In the genomic region with DNA sequence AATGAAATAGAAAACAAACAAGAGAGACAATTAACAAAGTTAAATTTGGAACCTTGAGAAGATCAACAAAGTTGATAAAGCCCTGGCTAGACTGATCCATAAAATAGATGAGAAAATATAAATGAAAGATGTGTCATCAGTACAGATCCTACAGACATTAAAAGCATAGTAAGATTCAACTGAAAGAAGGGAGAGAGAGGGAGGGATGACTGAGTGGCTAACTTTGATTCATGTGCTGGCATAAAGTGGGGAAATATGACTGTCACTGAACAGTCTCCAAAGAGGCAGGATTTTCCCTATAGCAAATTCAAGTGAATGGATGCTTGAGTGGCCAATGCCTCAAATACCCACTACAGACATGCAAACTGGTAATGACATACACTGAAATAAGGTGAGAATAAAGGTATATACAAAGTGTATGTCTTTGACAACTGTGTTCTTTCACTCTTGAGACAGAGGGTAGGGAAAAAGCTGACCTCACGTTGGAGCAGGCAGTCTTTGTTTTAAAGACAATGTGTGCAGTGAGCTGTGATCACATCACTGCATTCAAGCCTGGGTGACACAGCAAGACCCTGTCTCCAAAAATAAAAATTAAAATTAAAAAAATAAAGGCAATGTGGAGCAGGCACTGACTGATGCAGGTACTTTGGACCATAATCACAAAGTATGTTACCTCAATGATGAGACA, we compare ENCODE assay signal across 31 cellular contexts.
"Had no signal": no experiment of that assay in that cellular context is flagged by ENCODE, and none has a peak within 500 bp of the region (broad histone marks: within the 10 kb centered on the region; RNA-seq: fewer than 3 reads in every experiment).

No MANE protein-coding gene starts in this region.

- H3K27me3 Mint-ChIP-seq: activated naive CD8-positive, alpha-beta T cell treated with anti-CD3 and anti-CD28 coated beads for 36 hours; stimulated activated memory B cell treated with anti-CD40 and anti-IgM and Interleukin-4, amounts not matched to agents 10 μg/mL and 1 μg/mL and 100 μg/mL, for 72 hours had no signal

- H3K4me1 Mint-ChIP-seq: nephron; stimulated activated memory B cell treated with anti-CD40 and anti-IgM and Interleukin-4, amounts not matched to agents 10 μg/mL and 1 μg/mL and 100 μg/mL, for 72 hours; WTC11 had no signal

- H3K27ac ChIP-seq: adrenal gland, body of pancreas, coronary artery, dorsolateral prefrontal cortex, pancreas, prostate gland, sigmoid colon, stomach, thyroid gland, upper lobe of right lung had no signal

- ATAC-seq: body of pancreas; left ventricle myocardium superior; pancreas; stimulated activated memory B cell treated with anti-CD40 and anti-IgM and Interleukin-4, amounts not matched to agents 10 μg/mL and 1 μg/mL and 100 μg/mL, for 72 hours; upper lobe of right lung; WTC11 had no signal

- H3K4me1 ChIP-seq: body of pancreas, pancreas, prostate gland had no signal

- DNase-seq: activated CD4-positive, alpha-beta T cell treated with anti-CD3 and anti-CD28 coated beads for 1 hour; activated effector memory CD4-positive, alpha-beta T cell treated with anti-CD3 and anti-CD28 coated beads, Interleukin-2, amount 50 U/mL, for 16 hours; activated naive CD4-positive, alpha-beta T cell treated with anti-CD3 and anti-CD28 coated beads for 36 hours; activated naive CD8-positive, alpha-beta T cell treated with anti-CD3 and anti-CD28 coated beads for 36 hours; activated T-cell treated with anti-CD3 and anti-CD28 coated beads, Interleukin-2, amount 50 U/mL, for 1 hour; adrenal gland; aorta; body of pancreas; dorsolateral prefrontal cortex; effector memory CD4-positive, alpha-beta T cell; left ventricle myocardium superior; mammary epithelial cell; pancreas; retina; sigmoid colon; small intestine; stimulated activated CD4-positive, alpha-beta T cell treated with anti-CD3 and anti-CD28 coated beads, Interleukin-1b, Interleukin-23, amount 100 ng/mL, for 48 hours; stimulated activated CD4-positive, alpha-beta T cell treated with anti-CD3 and anti-CD28 coated beads, Interleukin-4, amount 100 ng/mL, for 4 hours; stimulated activated CD8-positive, alpha-beta memory T cell treated with anti-CD3 and anti-CD28 coated beads, Interleukin-4, amount 100 ng/mL, for 48 hours; stomach; T-helper 2 cell; thyroid gland; upper lobe of right lung had no signal

- H3K9me3 ChIP-seq: body of pancreas, pancreas, prostate gland, thyroid gland, upper lobe of right lung had no signal

- H3K4me3 Mint-ChIP-seq: activated naive CD4-positive, alpha-beta T cell treated with anti-CD3 and anti-CD28 coated beads for 36 hours; activated naive CD8-positive, alpha-beta T cell treated with anti-CD3 and anti-CD28 coated beads for 36 hours; activated T-helper 1 cell treated with anti-CD3 and anti-CD28 coated beads, Interleukin-12 subunit alpha, Interleukin-12 subunit beta, Interleukin-2, Interleukin-4 antibody, amounts not matched to agents 30 ng/mL and 10 ng/mL and 1 ng/mL, durations not matched to agents 14 hours and 24 hours and 36 hours; nephron; stimulated activated memory B cell treated with anti-CD40 and anti-IgM and Interleukin-4, amounts not matched to agents 10 μg/mL and 1 μg/mL and 100 μg/mL, for 72 hours; WTC11 had no signal

- FAIRE-seq: frontal cortex, islet of Langerhans, pancreas, small intestine had no signal

- H3K27ac Mint-ChIP-seq: activated naive CD4-positive, alpha-beta T cell treated with anti-CD3 and anti-CD28 coated beads for 36 hours; activated naive CD8-positive, alpha-beta T cell treated with anti-CD3 and anti-CD28 coated beads for 36 hours; activated T-helper 1 cell treated with anti-CD3 and anti-CD28 coated beads, Interleukin-12 subunit alpha, Interleukin-12 subunit beta, Interleukin-2, Interleukin-4 antibody, amounts not matched to agents 30 ng/mL and 10 ng/mL and 1 ng/mL, durations not matched to agents 14 hours and 24 hours and 36 hours; nephron; stimulated activated memory B cell treated with anti-CD40 and anti-IgM and Interleukin-4, amounts not matched to agents 10 μg/mL and 1 μg/mL and 100 μg/mL, for 72 hours; WTC11 had no signal

- H3K36me3 ChIP-seq: adrenal gland, pancreas, prostate gland, sigmoid colon, stomach, thyroid gland, upper lobe of right lung had no signal

- H3K36me3 Mint-ChIP-seq: activated naive CD8-positive, alpha-beta T cell treated with anti-CD3 and anti-CD28 coated beads for 36 hours had no signal

- H3K4me3 ChIP-seq: adrenal gland, body of pancreas, coronary artery, dorsolateral prefrontal cortex, pancreas, prostate gland, sigmoid colon, stomach, thyroid gland, upper lobe of right lung had no signal

- H3K27me3 ChIP-seq: adrenal gland, body of pancreas, dorsolateral prefrontal cortex, pancreas, sigmoid colon, stomach, thyroid gland, upper lobe of right lung had no signal
